8 cellular contexts compared by ENCODE assay signal in the genomic region with DNA sequence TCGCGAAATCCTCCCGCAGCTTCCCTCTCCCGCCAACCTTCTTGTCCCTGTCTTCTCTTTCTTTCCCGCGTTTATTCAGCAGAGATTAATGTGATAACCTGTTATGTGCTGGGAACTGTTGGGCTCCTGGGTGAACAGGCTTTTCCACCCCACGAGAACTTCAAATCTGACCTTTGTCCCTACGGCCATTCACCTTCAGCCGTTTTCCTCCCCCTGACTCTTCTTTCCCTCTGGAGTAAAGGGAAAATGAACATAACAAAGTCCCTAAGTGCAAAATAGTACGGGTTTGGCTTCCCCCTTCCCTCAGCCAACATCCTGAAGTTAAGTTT. TPM values are rescaled to one million over a fixed set of nuclear protein-coding genes. Genes with fewer than 3 reads are reported as not detected.
DNase-seq lines count a peak whose midpoint lies in the region; ATAC-seq and TF ChIP-seq lines count a peak whose summit lies in the region.

No MANE protein-coding gene starts in this region.

- intact Hi-C loops in Right ventricle myocardium superior (cut with DNase I): no loop called here
- intact Hi-C loops in Right ventricle myocardium inferior (cut with DNase I): loop anchor here (1.0 kb wide), 1 partner anchor 27 kb away; no protein-coding TSS in a partner anchor

- peak overlapping the region; percentile 72 for H2AFZ ChIP-seq in neural cell (ENCODE audit: low read depth, low read length)

- H3K4me2 ChIP-seq in neural cell (ENCODE audit: low read length): peak overlapping the region; percentile 73

- peak overlapping the region; percentile 72 for H3K9ac ChIP-seq in neural cell (ENCODE audit: low read length)

- no peaks in the 10 kb centered on the region for H3F3A ChIP-seq in neural cell (ENCODE audit: insufficient read depth, low read length, poor library complexity, severe bottlenecking)

- peak overlapping the region; percentile 65 for H3K4me3 ChIP-seq in epithelial cell of esophagus (ENCODE audit: low read length)
- H3K4me3 ChIP-seq in neural cell (ENCODE audit: low read length): peak overlapping the region; percentile 83

- peak overlapping the region; percentile 59 for H3K27ac ChIP-seq in neural cell (ENCODE audit: low read length)

- H3K27me3 ChIP-seq in neural cell (ENCODE audit: insufficient read depth, low read depth, low read length): no peaks in the 10 kb centered on the region

- H3K79me2 ChIP-seq in neural cell (replicated peaks; ENCODE audit: insufficient read depth, low read length): no peaks in the 10 kb centered on the region

- ATAC-seq in Right ventricle myocardium superior (ENCODE audit: poor library complexity) (peak; percentile 19), Right ventricle myocardium inferior (no peak), HG02938 (IDR thresholded peaks at IDR 0.05; ENCODE audit: unreplicated experiment) (no peak), HG03135 (IDR thresholded peaks at IDR 0.05; ENCODE audit: unreplicated experiment) (no peak)

- DNase-seq in Right ventricle myocardium superior (no peak), Right ventricle myocardium inferior (ENCODE audit: missing footprints) (no peak), epithelial cell of esophagus (ENCODE audit: low read depth) (no peak), KG1 (lab: John Stamatoyannopoulos, UW) (no peak)

- TF ChIP-seq RAD21 in neural cell (conservative IDR thresholded peaks at IDR 0.05): no peak

- no peaks in the 10 kb centered on the region for H3K9me3 ChIP-seq in neural cell (ENCODE audit: low read length)

- TF ChIP-seq CTCF in epithelial cell of esophagus (IDR thresholded peaks at IDR 0.05; ENCODE audit: insufficient read depth, low read depth, low read length, missing control alignments) (no peak), neural cell (IDR thresholded peaks at IDR 0.05; ENCODE audit: poor library complexity, severe bottlenecking) (no peak)

- no peaks in the 10 kb centered on the region for H4K20me1 ChIP-seq in neural cell (ENCODE audit: insufficient read depth)

- H3K36me3 ChIP-seq in neural cell (ENCODE audit: insufficient read depth, low read length): no peaks in the 10 kb centered on the region

- no peaks in the 10 kb centered on the region for H3K9me2 ChIP-seq in neural cell (ENCODE audit: insufficient read depth, low read length)

- no peak for TF ChIP-seq EP300 in neural cell (conservative IDR thresholded peaks at IDR 0.05; ENCODE audit: poor library complexity, severe bottlenecking)

TF ChIP-seq in PFSK-1, 5 proteins besides CTCF, POLR2A, EP300 and RAD21:
- no peak for TF ChIP-seq TAF1 (IDR thresholded peaks at IDR 0.05; ENCODE audit: borderline replicate concordance, insufficient read depth, low read length)
- TF ChIP-seq POLR2AphosphoS5 (IDR thresholded peaks at IDR 0.05; ENCODE audit: low read depth, low read length): 0 out of 2 replicates have a peak, but pooled peaks have one; percentile 7
- TF ChIP-seq SIN3A (IDR thresholded peaks at IDR 0.05; ENCODE audit: borderline replicate concordance, insufficient read depth, low read length): no peak
- TF ChIP-seq, protein P1, sequence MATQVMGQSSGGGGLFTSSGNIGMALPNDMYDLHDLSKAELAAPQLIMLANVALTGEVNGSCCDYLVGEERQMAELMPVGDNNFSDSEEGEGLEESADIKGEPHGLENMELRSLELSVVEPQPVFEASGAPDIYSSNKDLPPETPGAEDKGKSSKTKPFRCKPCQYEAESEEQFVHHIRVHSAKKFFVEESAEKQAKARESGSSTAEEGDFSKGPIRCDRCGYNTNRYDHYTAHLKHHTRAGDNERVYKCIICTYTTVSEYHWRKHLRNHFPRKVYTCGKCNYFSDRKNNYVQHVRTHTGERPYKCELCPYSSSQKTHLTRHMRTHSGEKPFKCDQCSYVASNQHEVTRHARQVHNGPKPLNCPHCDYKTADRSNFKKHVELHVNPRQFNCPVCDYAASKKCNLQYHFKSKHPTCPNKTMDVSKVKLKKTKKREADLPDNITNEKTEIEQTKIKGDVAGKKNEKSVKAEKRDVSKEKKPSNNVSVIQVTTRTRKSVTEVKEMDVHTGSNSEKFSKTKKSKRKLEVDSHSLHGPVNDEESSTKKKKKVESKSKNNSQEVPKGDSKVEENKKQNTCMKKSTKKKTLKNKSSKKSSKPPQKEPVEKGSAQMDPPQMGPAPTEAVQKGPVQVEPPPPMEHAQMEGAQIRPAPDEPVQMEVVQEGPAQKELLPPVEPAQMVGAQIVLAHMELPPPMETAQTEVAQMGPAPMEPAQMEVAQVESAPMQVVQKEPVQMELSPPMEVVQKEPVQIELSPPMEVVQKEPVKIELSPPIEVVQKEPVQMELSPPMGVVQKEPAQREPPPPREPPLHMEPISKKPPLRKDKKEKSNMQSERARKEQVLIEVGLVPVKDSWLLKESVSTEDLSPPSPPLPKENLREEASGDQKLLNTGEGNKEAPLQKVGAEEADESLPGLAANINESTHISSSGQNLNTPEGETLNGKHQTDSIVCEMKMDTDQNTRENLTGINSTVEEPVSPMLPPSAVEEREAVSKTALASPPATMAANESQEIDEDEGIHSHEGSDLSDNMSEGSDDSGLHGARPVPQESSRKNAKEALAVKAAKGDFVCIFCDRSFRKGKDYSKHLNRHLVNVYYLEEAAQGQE (IDR thresholded peaks at IDR 0.05; ENCODE audit: insufficient read depth in 1 of 2, low read depth in 2 of 2, low read length in 2 of 2): no peak
- TF ChIP-seq FOXP2 (optimal IDR thresholded peaks at IDR 0.05; ENCODE audit: borderline replicate concordance, extremely low read depth, extremely low read length, insufficient read depth): no peak

TF ChIP-seq in neural cell, 6 proteins besides CTCF, POLR2A, EP300 and RAD21:
- no peak for TF ChIP-seq MXI1 (conservative IDR thresholded peaks at IDR 0.05; ENCODE audit: poor library complexity, severe bottlenecking)
- no peak for TF ChIP-seq SMC3 (conservative IDR thresholded peaks at IDR 0.05; ENCODE audit: poor library complexity)
- no peak for TF ChIP-seq EZH2 (IDR thresholded peaks at IDR 0.05; ENCODE audit: borderline replicate concordance, insufficient read depth, low read length, poor library complexity, severe bottlenecking)
- TF ChIP-seq, protein P1 (IDR thresholded peaks at IDR 0.05; ENCODE audit: borderline replicate concordance): no peak
- no peak for TF ChIP-seq TAF1 (IDR thresholded peaks at IDR 0.05; ENCODE audit: low read depth)
- TF ChIP-seq POLR2AphosphoS5 (IDR thresholded peaks at IDR 0.05): no peak

RNA-seq across cellular contexts. Expression of a gene that starts 15.1 kb away (rescaled TPM):
- total RNA-seq in Right ventricle myocardium superior (19.7 TPM), Right ventricle myocardium inferior (20.8 TPM)
- polyA plus RNA-seq in PFSK-1 (2012; ENCODE audit: insufficient read length, low read depth): 179 TPM
- polyA plus RNA-seq in neural cell: 81.2 and 86.6 TPM in 2 replicates
- polyA minus RNA-seq in neural cell: 96.9 and 106 TPM in 2 replicates

RNA-seq across cellular contexts. Expression of a gene that starts 24.1 kb away (rescaled TPM):
- 7.9 TPM for total RNA-seq in Right ventricle myocardium superior
- 8.3 TPM for total RNA-seq in Right ventricle myocardium inferior
- polyA plus RNA-seq in PFSK-1 (2012; ENCODE audit: insufficient read length, low read depth): 30.7 TPM
- 49.5 and 54.5 TPM in 2 replicates for polyA plus RNA-seq in neural cell
- polyA minus RNA-seq in neural cell: 31.7 and 32.1 TPM in 2 replicates
